In the genomic region with DNA sequence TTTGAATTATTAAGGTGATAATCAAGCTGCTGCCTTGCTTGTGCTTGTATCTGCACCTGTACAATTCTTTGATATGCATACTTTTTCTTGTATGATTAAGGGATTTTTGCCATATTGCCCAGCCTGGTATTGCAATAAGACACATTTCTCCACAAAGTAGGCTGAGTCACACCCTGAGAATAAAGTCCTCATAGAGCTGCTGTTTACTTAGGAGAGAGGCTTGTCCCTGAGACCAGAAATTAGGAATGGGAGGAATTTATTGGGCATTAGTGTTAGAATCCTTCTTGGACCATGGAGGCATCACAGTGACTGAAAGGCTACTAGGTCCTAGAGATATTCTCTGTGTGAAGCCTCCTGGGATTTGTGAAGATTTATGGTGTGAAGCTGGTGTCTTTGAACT, we compare ENCODE assay signal across 27 cellular contexts.
"Had no signal": no experiment of that assay in that cellular context is flagged by ENCODE, and none has a peak within 500 bp of the region (broad histone marks: within the 10 kb centered on the region; RNA-seq: fewer than 3 reads in every experiment).

No MANE protein-coding gene starts in this region.

- H3K27me3 Mint-ChIP-seq: activated CD8-positive, alpha-beta memory T cell treated with anti-CD3 and anti-CD28 coated beads, Interleukin-2, amount 10 ng/mL, durations not matched to agents 7 days and 5 days; activated CD8-positive, alpha-beta T cell treated with anti-CD3 and anti-CD28 coated beads for 36 hours; activated naive CD8-positive, alpha-beta T cell treated with anti-CD3 and anti-CD28 coated beads, Interleukin-2, amount 50 U/mL, for 24 hours; naive thymus-derived CD4-positive, alpha-beta T cell had no signal

- H3K27me3 ChIP-seq: neural progenitor cell, tibial artery had no signal

- H3K4me1 ChIP-seq: lower lobe of right lung, neural progenitor cell, tibial artery had no signal

- H3K9me3 ChIP-seq: tibial artery had no signal

- H3K9ac ChIP-seq: neural progenitor cell had no signal

- H3K4me3 Mint-ChIP-seq: activated CD8-positive, alpha-beta memory T cell treated with anti-CD3 and anti-CD28 coated beads, Interleukin-2, amount 10 ng/mL, durations not matched to agents 7 days and 5 days; activated CD8-positive, alpha-beta T cell treated with anti-CD3 and anti-CD28 coated beads for 36 hours; activated naive CD8-positive, alpha-beta T cell treated with anti-CD3 and anti-CD28 coated beads, Interleukin-2, amount 50 U/mL, for 24 hours; activated T-helper 1 cell treated with anti-CD3 and anti-CD28 coated beads, Interleukin-12 subunit alpha, Interleukin-12 subunit beta, Interleukin-2, Interleukin-4 antibody, amounts not matched to agents 30 ng/mL and 10 ng/mL and 1 ng/mL, durations not matched to agents 14 hours and 24 hours and 36 hours; brain; neural progenitor cell had no signal

- H2AFZ ChIP-seq: neural progenitor cell had no signal

- H3K4me1 Mint-ChIP-seq: activated CD8-positive, alpha-beta memory T cell treated with anti-CD3 and anti-CD28 coated beads, Interleukin-2, amount 10 ng/mL, durations not matched to agents 7 days and 5 days; activated naive CD8-positive, alpha-beta T cell treated with anti-CD3 and anti-CD28 coated beads, Interleukin-2, amount 50 U/mL, for 24 hours; brain had no signal

- H3K27ac Mint-ChIP-seq: activated CD8-positive, alpha-beta memory T cell treated with anti-CD3 and anti-CD28 coated beads, Interleukin-2, amount 10 ng/mL, durations not matched to agents 7 days and 5 days; activated CD8-positive, alpha-beta T cell treated with anti-CD3 and anti-CD28 coated beads for 36 hours; activated naive CD8-positive, alpha-beta T cell treated with anti-CD3 and anti-CD28 coated beads, Interleukin-2, amount 50 U/mL, for 24 hours; activated T-helper 1 cell treated with anti-CD3 and anti-CD28 coated beads, Interleukin-12 subunit alpha, Interleukin-12 subunit beta, Interleukin-2, Interleukin-4 antibody, amounts not matched to agents 30 ng/mL and 10 ng/mL and 1 ng/mL, durations not matched to agents 14 hours and 24 hours and 36 hours; brain; neural progenitor cell had no signal

- DNase-seq: activated CD4-positive, alpha-beta T cell treated with anti-CD3 and anti-CD28 coated beads for 48 hours; activated CD4-positive, CD25-positive, alpha-beta regulatory T cell; activated CD8-positive, alpha-beta memory T cell treated with anti-CD3 and anti-CD28 coated beads, Interleukin-2, amount 10 ng/mL, durations not matched to agents 7 days and 5 days; activated CD8-positive, alpha-beta T cell treated with anti-CD3 and anti-CD28 coated beads for 36 hours; activated gamma-delta T cell; activated naive CD4-positive, alpha-beta T cell treated with anti-CD3 and anti-CD28 coated beads, Interleukin-2, amount 50 U/mL, for 16 hours; activated naive CD8-positive, alpha-beta T cell treated with anti-CD3 and anti-CD28 coated beads, Interleukin-2, amount 50 U/mL, for 24 hours; activated T-cell treated with anti-CD3 and anti-CD28 coated beads for 4 hours; central memory CD4-positive, alpha-beta T cell; dermis blood vessel endothelial cell; effector memory CD4-positive, alpha-beta T cell; foreskin melanocyte; hypothalamus; left cardiac atrium; lower lobe of right lung; naive thymus-derived CD4-positive, alpha-beta T cell; posterior cingulate gyrus; retina; stimulated activated CD4-positive, alpha-beta T cell treated with anti-CD3 and anti-CD28 coated beads, Interleukin-12 subunit alpha, Interleukin-12 subunit beta, amount 100 ng/mL, for 4 hours; stimulated activated CD4-positive, alpha-beta T cell treated with anti-CD3 and anti-CD28 coated beads, Interleukin-4, amount 100 ng/mL, for 4 hours; stimulated activated naive CD8-positive, alpha-beta T cell treated with anti-CD3 and anti-CD28 coated beads, Interleukin-15, Interleukin-2, amounts not matched to agents 100 U/mL and 50 U/mL, for 24 hours; T-helper 9 cell; tibial artery had no signal

- H3K9me3 Mint-ChIP-seq: activated CD8-positive, alpha-beta T cell treated with anti-CD3 and anti-CD28 coated beads for 36 hours; activated naive CD8-positive, alpha-beta T cell treated with anti-CD3 and anti-CD28 coated beads, Interleukin-2, amount 50 U/mL, for 24 hours; neural progenitor cell had no signal

- H3K4me2 ChIP-seq: neural progenitor cell had no signal

- H3K27ac ChIP-seq: lower lobe of right lung, neural progenitor cell, tibial artery had no signal

- H3K36me3 ChIP-seq: lower lobe of right lung, neural progenitor cell, tibial artery had no signal

- FAIRE-seq: endothelial cell of umbilical vein had no signal

- H3K4me3 ChIP-seq: lower lobe of right lung, neural progenitor cell, tibial artery had no signal

- H3K36me3 Mint-ChIP-seq: activated CD8-positive, alpha-beta memory T cell treated with anti-CD3 and anti-CD28 coated beads, Interleukin-2, amount 10 ng/mL, durations not matched to agents 7 days and 5 days; brain; naive thymus-derived CD4-positive, alpha-beta T cell; neural progenitor cell had no signal
